Comparison of ENCODE assay signal across 9 cellular contexts in genomic region chr11:47248664-47249377, GRCh38. TPM values are rescaled to one million over a fixed set of nuclear protein-coding genes. Genes with fewer than 3 reads are reported as not detected.
DNase-seq lines count a peak whose midpoint lies in the region; ATAC-seq, FAIRE-seq and TF ChIP-seq lines count a peak whose summit lies in the region.
"Had no signal": no experiment of that assay in that cellular context is flagged by ENCODE, and none has a peak within 500 bp of the region (broad histone marks: within the 10 kb centered on the region; RNA-seq: fewer than 3 reads in every experiment).

A gene with protein sequence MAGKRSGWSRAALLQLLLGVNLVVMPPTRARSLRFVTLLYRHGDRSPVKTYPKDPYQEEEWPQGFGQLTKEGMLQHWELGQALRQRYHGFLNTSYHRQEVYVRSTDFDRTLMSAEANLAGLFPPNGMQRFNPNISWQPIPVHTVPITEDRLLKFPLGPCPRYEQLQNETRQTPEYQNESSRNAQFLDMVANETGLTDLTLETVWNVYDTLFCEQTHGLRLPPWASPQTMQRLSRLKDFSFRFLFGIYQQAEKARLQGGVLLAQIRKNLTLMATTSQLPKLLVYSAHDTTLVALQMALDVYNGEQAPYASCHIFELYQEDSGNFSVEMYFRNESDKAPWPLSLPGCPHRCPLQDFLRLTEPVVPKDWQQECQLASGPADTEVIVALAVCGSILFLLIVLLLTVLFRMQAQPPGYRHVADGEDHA (minus strand): TSS chr11:47248814. CDS start chr11:47248789, 25 bp downstream.

- H3K27me3 ChIP-seq in keratinocyte (ENCODE audit: control insufficient read depth, extremely low read depth, insufficient read depth, low read length): no peaks in the 10 kb centered on the region

- peak within 1 kb of the TSS; percentile 79 to 93 (median 92) for H3K4me3 ChIP-seq in keratinocyte (ENCODE audit: control insufficient read depth in 2 of 3, extremely low read depth in 1 of 3, insufficient read depth in 2 of 3, low read depth in 1 of 3, low read length in 3 of 3)

- peaks cover 16% of the 10 kb centered on the region for H3K79me2 ChIP-seq in keratinocyte (ENCODE audit: control insufficient read depth, insufficient read depth, low read length)

- no peaks in the 10 kb centered on the region for H3K9me1 ChIP-seq in keratinocyte (ENCODE audit: control insufficient read depth, extremely low read depth, insufficient read depth, low read length)

- TF ChIP-seq CTCF in keratinocyte (optimal IDR thresholded peaks at IDR 0.05 in 1 of 3, IDR thresholded peaks at IDR 0.05 in 1 of 3, conservative IDR thresholded peaks at IDR 0.05 in 1 of 3; ENCODE audit: extremely low read depth in 1 of 3, insufficient read depth in 2 of 3, low read length in 3 of 3): peak in 2 of 3 experiments; percentile 44 to 59

- no peak for FAIRE-seq in keratinocyte (lab: Jason Lieb, UNC)
- FAIRE-seq: endometrium had no signal

- peak within 1 kb of the TSS; percentile 92 for H2AFZ ChIP-seq in keratinocyte (ENCODE audit: control insufficient read depth, low read length)

- H3K4me1 ChIP-seq in keratinocyte (ENCODE audit: control insufficient read depth, extremely low read depth, insufficient read depth, low read length): peaks cover 12% of the 10 kb centered on the region

- ATAC-seq in GM18868 (IDR thresholded peaks at IDR 0.05; ENCODE audit: unreplicated experiment) (peak; percentile 94), HG03103 (IDR thresholded peaks at IDR 0.05; ENCODE audit: low read depth, unreplicated experiment) (peak; percentile 90)

- DNase-seq in AG08396 (ENCODE audit: low spot score) (peak; percentile 85), NCI-H2196 treated with DMSO at 0.1 percent for 48 hours (lab: John Stamatoyannopoulos, UW; ENCODE audit: unreplicated experiment) (peak; percentile 79), caudate nucleus (lab: John Stamatoyannopoulos, UW) (peak; percentile 63 to 94 (median 85)), keratinocyte (ENCODE audit: low read depth, low spot score) (no peak)
- peak; percentile 65 to 77 (median 70) for DNase-seq in activated CD4-positive, CD25-positive, alpha-beta regulatory T cell (lab: John Stamatoyannopoulos, UW)
- peak; percentile 92 for DNase-seq in stimulated activated CD4-positive, alpha-beta T cell treated with anti-CD3 and anti-CD28 coated beads, Interleukin-15, amount 100 ng/mL, for 24 hours

- no peaks in the 10 kb centered on the region for H4K20me1 ChIP-seq in keratinocyte (ENCODE audit: control insufficient read depth, extremely low read depth, insufficient read depth, low read length)

- peak within 1 kb of the TSS; percentile 93 for H3K27ac ChIP-seq in caudate nucleus (ENCODE audit: low read depth, low read length)
- H3K27ac ChIP-seq in keratinocyte (ENCODE audit: control insufficient read depth, insufficient read depth, low read length): peak within 1 kb of the TSS; percentile 90

- dilution Hi-C loops in keratinocyte (cut with MboI; ENCODE audit: extremely low pct_ligation_motif_present, low sequenced_read_pairs): no loop called here

- peaks cover 7 to 15% of the 10 kb centered on the region in 2 experiments for H3K36me3 ChIP-seq in keratinocyte (ENCODE audit: control insufficient read depth in 2 of 2, extremely low read depth in 1 of 2, insufficient read depth in 2 of 2, low read length in 2 of 2)

- H3K9me3 ChIP-seq in keratinocyte (ENCODE audit: control insufficient read depth, low read depth, low read length): no peaks in the 10 kb centered on the region

- peak within 1 kb of the TSS; percentile 88 for H3K4me2 ChIP-seq in keratinocyte (ENCODE audit: control insufficient read depth, extremely low read depth, insufficient read depth, low read depth, low read length)

- peak within 1 kb of the TSS; percentile 85 for H3K9ac ChIP-seq in keratinocyte (ENCODE audit: control insufficient read depth, extremely low read depth, insufficient read depth, low read length)

RNA-seq across cellular contexts. Expression of the gene that starts here (rescaled TPM):
- 10.9 to 19.8 TPM (median 11.5 TPM) in 3 replicates for polyA plus RNA-seq in keratinocyte
- 2.9 TPM for polyA plus RNA-seq in keratinocyte (2011; ENCODE audit: low read depth)
- 8.1 and 8.9 TPM in 2 replicates for polyA plus RNA-seq in keratinocyte (2011; cell fraction: cytosol; rRNA removed)
- 36.2 and 36.6 TPM in 2 replicates for polyA plus RNA-seq in keratinocyte (2011; cell fraction: nucleus; rRNA removed)
- 7.8 and 18.1 TPM in 2 replicates for polyA plus RNA-seq in keratinocyte (2012; ENCODE audit: low replicate concordance)
- 16.9 to 37.7 TPM (median 21.1 TPM) in 3 replicates for polyA minus RNA-seq in keratinocyte
- 17.3 TPM for polyA minus RNA-seq in keratinocyte (2011; cell fraction: cytosol; rRNA and poly(A)+ RNA removed)
- polyA minus RNA-seq in keratinocyte (2011; cell fraction: nucleus; rRNA and poly(A)+ RNA removed): 30.0 and 37.2 TPM in 2 replicates
